Comparison of ENCODE assay signal across 1 cellular context in genomic region chr4:77156912-77157858, GRCh38.
TF ChIP-seq lines count a peak whose summit lies in the region.

CCNG2 (plus strand) TSS chr4:77157207; CDS start chr4:77158533, 1,326 bp downstream.

TF ChIP-seq in HepG2, 621 proteins besides CTCF, POLR2A, EP300 and RAD21 (continued from another document and continues in another):
- TF ChIP-seq ZBTB4 (CRISPR knock-in tag; IDR thresholded peaks at IDR 0.05; ENCODE audit: borderline replicate concordance) (no peak), ZNF17 (CRISPR knock-in tag; IDR thresholded peaks at IDR 0.05) (no peak), ZNF691 (CRISPR knock-in tag; IDR thresholded peaks at IDR 0.05; ENCODE audit: borderline replicate concordance, low read depth) (no peak), TCF7L2 (IDR thresholded peaks at IDR 0.05; ENCODE audit: low read depth, low read length) (no peak), BRCA1 (CRISPR knock-in tag; IDR thresholded peaks at IDR 0.05) (no peak), CHCHD3 (CRISPR knock-in tag; IDR thresholded peaks at IDR 0.05) (peak; percentile 13; the same call in 1 of the 2 replicates), FOXK2 (IDR thresholded peaks at IDR 0.05) (peak; percentile 79), ZNF841 (CRISPR knock-in tag; IDR thresholded peaks at IDR 0.05; ENCODE audit: borderline replicate concordance) (no peak), NPAS2 (CRISPR knock-in tag; IDR thresholded peaks at IDR 0.05; ENCODE audit: borderline replicate concordance) (no peak), TFAP4 (IDR thresholded peaks at IDR 0.05; ENCODE audit: borderline replicate concordance, low read depth) (peak; percentile 51; the same call in 1 of the 2 replicates), TFDP2 (CRISPR knock-in tag; IDR thresholded peaks at IDR 0.05) (peak; percentile 91), ZNF274 (CRISPR knock-in tag; IDR thresholded peaks at IDR 0.05) (no peak; the same call in 1 of the 2 replicates), FOXP4 (CRISPR knock-in tag; IDR thresholded peaks at IDR 0.05) (peak; percentile 79), HNRNPK (IDR thresholded peaks at IDR 0.05; ENCODE audit: low read depth, low read length, poor library complexity, severe bottlenecking) (no peak), SOX13 (IDR thresholded peaks at IDR 0.05) (no peak), SOX13 (CRISPR knock-in tag; conservative IDR thresholded peaks at IDR 0.05 in 1 of 2, IDR thresholded peaks at IDR 0.05 in 1 of 2) (peak in 1 of 2 experiments; percentile 40; a peak in 2 of 4 replicates), ZNF232 (CRISPR knock-in tag; IDR thresholded peaks at IDR 0.05; ENCODE audit: borderline replicate concordance) (peak; percentile 45; the same call in 1 of the 2 replicates), ZNF343 (CRISPR knock-in tag; IDR thresholded peaks at IDR 0.05) (no peak), JDP2 (CRISPR knock-in tag; IDR thresholded peaks at IDR 0.05; ENCODE audit: borderline replicate concordance) (no peak), ZNF441 (CRISPR knock-in tag; IDR thresholded peaks at IDR 0.05; ENCODE audit: borderline replicate concordance) (no peak), CEBPG (CRISPR knock-in tag; IDR thresholded peaks at IDR 0.05) (no peak), TARDBP (CRISPR knock-in tag; IDR thresholded peaks at IDR 0.05) (peak; percentile 67), NFYB (CRISPR knock-in tag; IDR thresholded peaks at IDR 0.05) (0 out of 2 replicates have a peak, but pooled peaks have one; percentile 26), KAT8 (CRISPR knock-in tag; IDR thresholded peaks at IDR 0.05) (peak; percentile 78), HNF4A (CRISPR knock-in tag; IDR thresholded peaks at IDR 0.05) (no peak), FOXC1 (CRISPR knock-in tag; IDR thresholded peaks at IDR 0.05; ENCODE audit: borderline replicate concordance) (peak; percentile 67; the same call in 1 of the 2 replicates), GFI1 (CRISPR knock-in tag; IDR thresholded peaks at IDR 0.05; ENCODE audit: borderline replicate concordance) (peak; percentile 68; the same call in 1 of the 2 replicates), ZNF883 (CRISPR knock-in tag; IDR thresholded peaks at IDR 0.05; ENCODE audit: not compliant biosample characterization) (no peak), ZNF484 (CRISPR knock-in tag; IDR thresholded peaks at IDR 0.05; ENCODE audit: borderline replicate concordance, low read depth) (no peak; the same call in 1 of the 2 replicates), IRX3 (CRISPR knock-in tag; IDR thresholded peaks at IDR 0.05; ENCODE audit: borderline replicate concordance, low read depth) (peak; percentile 73; the same call in 1 of the 2 replicates), ZNF562 (CRISPR knock-in tag; IDR thresholded peaks at IDR 0.05; ENCODE audit: borderline replicate concordance) (no peak), ZBTB49 (CRISPR knock-in tag; IDR thresholded peaks at IDR 0.05; ENCODE audit: borderline replicate concordance) (no peak), TAF15 (IDR thresholded peaks at IDR 0.05; ENCODE audit: low read depth, low read length, poor library complexity, severe bottlenecking) (no peak), ZNF564 (CRISPR knock-in tag; IDR thresholded peaks at IDR 0.05) (0 out of 2 replicates have a peak, but pooled peaks have one; percentile 9), CENPX (CRISPR knock-in tag; IDR thresholded peaks at IDR 0.05) (no peak), ETV5 (CRISPR knock-in tag; IDR thresholded peaks at IDR 0.05; ENCODE audit: borderline replicate concordance) (peak; percentile 53), AGO1 (IDR thresholded peaks at IDR 0.05; ENCODE audit: low read depth, low read length, poor library complexity, severe bottlenecking) (no peak), SALL1 (CRISPR knock-in tag; IDR thresholded peaks at IDR 0.05) (peak; percentile 74), MEIS2 (CRISPR knock-in tag; IDR thresholded peaks at IDR 0.05) (no peak; the same call in 1 of the 2 replicates), CCDC6 (CRISPR knock-in tag; IDR thresholded peaks at IDR 0.05) (peak; percentile 34; the same call in 1 of the 2 replicates), SPEN (CRISPR knock-in tag; IDR thresholded peaks at IDR 0.05; ENCODE audit: low read depth) (peak; percentile 60; the same call in 1 of the 2 replicates)
- TF ChIP-seq, protein P1, sequence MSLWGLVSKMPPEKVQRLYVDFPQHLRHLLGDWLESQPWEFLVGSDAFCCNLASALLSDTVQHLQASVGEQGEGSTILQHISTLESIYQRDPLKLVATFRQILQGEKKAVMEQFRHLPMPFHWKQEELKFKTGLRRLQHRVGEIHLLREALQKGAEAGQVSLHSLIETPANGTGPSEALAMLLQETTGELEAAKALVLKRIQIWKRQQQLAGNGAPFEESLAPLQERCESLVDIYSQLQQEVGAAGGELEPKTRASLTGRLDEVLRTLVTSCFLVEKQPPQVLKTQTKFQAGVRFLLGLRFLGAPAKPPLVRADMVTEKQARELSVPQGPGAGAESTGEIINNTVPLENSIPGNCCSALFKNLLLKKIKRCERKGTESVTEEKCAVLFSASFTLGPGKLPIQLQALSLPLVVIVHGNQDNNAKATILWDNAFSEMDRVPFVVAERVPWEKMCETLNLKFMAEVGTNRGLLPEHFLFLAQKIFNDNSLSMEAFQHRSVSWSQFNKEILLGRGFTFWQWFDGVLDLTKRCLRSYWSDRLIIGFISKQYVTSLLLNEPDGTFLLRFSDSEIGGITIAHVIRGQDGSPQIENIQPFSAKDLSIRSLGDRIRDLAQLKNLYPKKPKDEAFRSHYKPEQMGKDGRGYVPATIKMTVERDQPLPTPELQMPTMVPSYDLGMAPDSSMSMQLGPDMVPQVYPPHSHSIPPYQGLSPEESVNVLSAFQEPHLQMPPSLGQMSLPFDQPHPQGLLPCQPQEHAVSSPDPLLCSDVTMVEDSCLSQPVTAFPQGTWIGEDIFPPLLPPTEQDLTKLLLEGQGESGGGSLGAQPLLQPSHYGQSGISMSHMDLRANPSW (CRISPR knock-in tag; IDR thresholded peaks at IDR 0.05; ENCODE audit: borderline replicate concordance): no peak
- TF ChIP-seq, protein P2, sequence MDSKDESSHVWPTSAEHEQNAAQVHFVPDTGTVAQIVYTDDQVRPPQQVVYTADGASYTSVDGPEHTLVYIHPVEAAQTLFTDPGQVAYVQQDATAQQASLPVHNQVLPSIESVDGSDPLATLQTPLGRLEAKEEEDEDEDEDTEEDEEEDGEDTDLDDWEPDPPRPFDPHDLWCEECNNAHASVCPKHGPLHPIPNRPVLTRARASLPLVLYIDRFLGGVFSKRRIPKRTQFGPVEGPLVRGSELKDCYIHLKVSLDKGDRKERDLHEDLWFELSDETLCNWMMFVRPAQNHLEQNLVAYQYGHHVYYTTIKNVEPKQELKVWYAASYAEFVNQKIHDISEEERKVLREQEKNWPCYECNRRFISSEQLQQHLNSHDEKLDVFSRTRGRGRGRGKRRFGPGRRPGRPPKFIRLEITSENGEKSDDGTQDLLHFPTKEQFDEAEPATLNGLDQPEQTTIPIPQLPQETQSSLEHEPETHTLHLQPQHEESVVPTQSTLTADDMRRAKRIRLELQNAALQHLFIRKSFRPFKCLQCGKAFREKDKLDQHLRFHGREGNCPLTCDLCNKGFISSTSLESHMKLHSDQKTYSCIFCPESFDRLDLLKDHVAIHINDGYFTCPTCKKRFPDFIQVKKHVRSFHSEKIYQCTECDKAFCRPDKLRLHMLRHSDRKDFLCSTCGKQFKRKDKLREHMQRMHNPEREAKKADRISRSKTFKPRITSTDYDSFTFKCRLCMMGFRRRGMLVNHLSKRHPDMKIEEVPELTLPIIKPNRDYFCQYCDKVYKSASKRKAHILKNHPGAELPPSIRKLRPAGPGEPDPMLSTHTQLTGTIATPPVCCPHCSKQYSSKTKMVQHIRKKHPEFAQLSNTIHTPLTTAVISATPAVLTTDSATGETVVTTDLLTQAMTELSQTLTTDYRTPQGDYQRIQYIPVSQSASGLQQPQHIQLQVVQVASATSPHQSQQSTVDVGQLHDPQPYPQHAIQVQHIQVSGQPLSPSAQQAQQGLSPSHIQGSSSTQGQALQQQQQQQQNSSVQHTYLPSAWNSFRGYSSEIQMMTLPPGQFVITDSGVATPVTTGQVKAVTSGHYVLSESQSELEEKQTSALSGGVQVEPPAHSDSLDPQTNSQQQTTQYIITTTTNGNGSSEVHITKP (CRISPR knock-in tag; IDR thresholded peaks at IDR 0.05; ENCODE audit: low read depth): no peak
- TF ChIP-seq, protein P3, sequence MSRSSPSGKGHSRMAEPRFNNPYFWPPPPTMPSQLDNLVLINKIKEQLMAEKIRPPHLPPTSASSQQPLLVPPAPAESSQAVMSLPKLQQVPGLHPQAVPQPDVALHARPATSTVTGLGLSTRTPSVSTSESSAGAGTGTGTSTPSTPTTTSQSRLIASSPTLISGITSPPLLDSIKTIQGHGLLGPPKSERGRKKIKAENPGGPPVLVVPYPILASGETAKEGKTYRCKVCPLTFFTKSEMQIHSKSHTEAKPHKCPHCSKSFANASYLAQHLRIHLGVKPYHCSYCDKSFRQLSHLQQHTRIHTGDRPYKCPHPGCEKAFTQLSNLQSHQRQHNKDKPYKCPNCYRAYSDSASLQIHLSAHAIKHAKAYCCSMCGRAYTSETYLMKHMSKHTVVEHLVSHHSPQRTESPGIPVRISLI (CRISPR knock-in tag; IDR thresholded peaks at IDR 0.05; ENCODE audit: borderline replicate concordance): no peak; the same call in 1 of the 2 replicates
